ENCODE assay signal across 30 cellular contexts in genomic region chr18:73544618-73545017, GRCh38.
"Had no signal": no experiment of that assay in that cellular context is flagged by ENCODE, and none has a peak within 500 bp of the region (broad histone marks: within the 10 kb centered on the region; RNA-seq: fewer than 3 reads in every experiment).

No MANE protein-coding gene starts in this region.

- FAIRE-seq: bronchial epithelial cell had no signal

- H3K36me3 ChIP-seq: ascending aorta, brain microvascular endothelial cell, esophagus muscularis mucosa, gastrocnemius medialis, heart left ventricle had no signal

- H3K9me3 ChIP-seq: ascending aorta, esophagus muscularis mucosa, gastrocnemius medialis had no signal

- H3K4me1 ChIP-seq: ascending aorta, esophagus muscularis mucosa, gastrocnemius medialis, heart left ventricle had no signal

- DNase-seq: activated CD4-positive, alpha-beta memory T cell treated with anti-CD3 and anti-CD28 coated beads for 36 hours; activated CD4-positive, alpha-beta T cell treated with anti-CD3 and anti-CD28 coated beads for 36 hours; activated CD4-positive, alpha-beta T cell treated with anti-CD3 and anti-CD28 coated beads, Interleukin-2, amount 10 ng/mL, durations not matched to agents 24 days and 14 days; activated CD4-positive, CD25-positive, alpha-beta regulatory T cell; activated CD4-positive, CD25-positive, alpha-beta regulatory T cell treated with anti-CD3 and anti-CD28 coated beads, Interleukin-2, amount 50 U/mL, for 72 hours; activated CD8-positive, alpha-beta memory T cell treated with anti-CD3 and anti-CD28 coated beads, Interleukin-2, amount 10 ng/mL, durations not matched to agents 7 days and 5 days; activated CD8-positive, alpha-beta memory T cell treated with anti-CD3 and anti-CD28 coated beads, Interleukin-2, amount 50 U/mL, for 4 hours; activated CD8-positive, alpha-beta T cell treated with anti-CD3 and anti-CD28 coated beads, Interleukin-2, amount 10 ng/mL, durations not matched to agents 7 days and 5 days; activated gamma-delta T cell; activated naive CD4-positive, alpha-beta T cell; activated naive CD4-positive, alpha-beta T cell treated with anti-CD3 and anti-CD28 coated beads, Interleukin-2, amount 10 ng/mL, durations not matched to agents 7 days and 5 days; activated naive CD8-positive, alpha-beta T cell treated with anti-CD3 and anti-CD28 coated beads, Interleukin-2, amount 10 ng/mL, durations not matched to agents 7 days and 5 days; activated T-cell treated with anti-CD3 and anti-CD28 coated beads for 4 hours; activated T-cell treated with anti-CD3 and anti-CD28 coated beads, Interleukin-2, amount 50 U/mL, for 24 hours; activated T-cell treated with anti-CD3 and anti-CD28 coated beads, Interleukin-2, amount 50 U/mL, for 72 hours; brain microvascular endothelial cell; dorsolateral prefrontal cortex; effector memory CD4-positive, alpha-beta T cell; endodermal cell; erythroblast; foreskin keratinocyte; gastrocnemius medialis; glutamatergic neuron; heart left ventricle; T1000 had no signal

- H3K27me3 ChIP-seq: ascending aorta, brain microvascular endothelial cell, dorsolateral prefrontal cortex, esophagus muscularis mucosa, foreskin keratinocyte, gastrocnemius medialis, heart left ventricle had no signal

- H3K27ac ChIP-seq: ascending aorta, brain microvascular endothelial cell, coronary artery, dorsolateral prefrontal cortex, esophagus muscularis mucosa, foreskin keratinocyte, gastrocnemius medialis, heart left ventricle had no signal

- ATAC-seq: activated CD4-positive, alpha-beta T cell treated with anti-CD3 and anti-CD28 coated beads for 36 hours; activated CD8-positive, alpha-beta memory T cell treated with anti-CD3 and anti-CD28 coated beads, Interleukin-2, amount 10 ng/mL, durations not matched to agents 7 days and 5 days; activated CD8-positive, alpha-beta T cell treated with anti-CD3 and anti-CD28 coated beads, Interleukin-2, amount 10 ng/mL, durations not matched to agents 7 days and 5 days; activated naive CD4-positive, alpha-beta T cell treated with anti-CD3 and anti-CD28 coated beads, Interleukin-2, amount 50 U/mL, for 72 hours; activated T-cell treated with anti-CD3 and anti-CD28 coated beads, Interleukin-2, amount 50 U/mL, for 72 hours; foreskin keratinocyte; gastrocnemius medialis; heart left ventricle had no signal

- H3K4me3 ChIP-seq: ascending aorta, coronary artery, dorsolateral prefrontal cortex, esophagus muscularis mucosa, gastrocnemius medialis, heart left ventricle had no signal
